In the genomic region with DNA sequence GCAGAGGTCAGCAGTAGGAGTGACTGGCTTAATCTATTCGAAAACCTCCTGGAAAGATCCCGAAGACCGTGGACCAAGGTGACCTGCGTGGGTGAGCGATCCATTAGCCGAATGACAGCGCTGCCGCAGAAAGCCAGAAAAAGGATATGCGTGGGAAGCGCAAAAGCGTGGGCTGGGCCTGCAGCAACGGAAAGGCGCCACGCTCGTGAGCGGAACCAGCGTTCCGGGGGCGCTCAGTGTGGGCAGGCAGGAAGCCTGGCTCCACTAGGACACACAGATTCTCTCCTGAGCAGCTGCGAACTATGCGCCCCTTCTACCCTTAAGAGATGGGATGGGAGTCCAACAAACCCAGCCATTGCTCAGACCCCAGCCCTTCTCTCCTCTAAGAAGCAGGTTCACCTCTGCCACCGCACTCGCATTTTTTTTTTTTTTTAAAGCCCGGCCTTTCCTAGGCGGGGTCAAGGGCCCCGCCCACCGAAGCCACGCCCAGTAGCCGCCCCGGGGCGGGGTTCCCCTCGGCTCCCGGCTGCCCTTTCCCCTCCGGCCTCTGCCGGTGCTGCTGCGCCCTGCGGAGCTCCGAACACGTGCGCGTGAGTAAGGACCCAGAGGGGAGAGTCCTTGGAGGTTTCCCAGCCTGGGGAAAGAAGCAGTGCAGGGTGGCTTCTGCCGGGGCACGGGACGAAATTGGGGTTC, we compare ENCODE assay signal across 8 cellular contexts. TPM values are rescaled to one million over a fixed set of nuclear protein-coding genes. Genes with fewer than 3 reads are reported as not detected.
DNase-seq lines count a peak whose midpoint lies in the region; ATAC-seq and TF ChIP-seq lines count a peak whose summit lies in the region.

No MANE protein-coding gene starts in this region.

- ATAC-seq in GM21528 (IDR thresholded peaks at IDR 0.05; ENCODE audit: low FRiP score, unreplicated experiment): peak; percentile 84

- H3K4me2 ChIP-seq in neural progenitor cell: peak overlapping the region; percentile 81

- CTCF ChIA-PET in RWPE1 (lab: Yijun Ruan, JAX): interaction anchor here (1.0 to 1.7 kb wide), 3 partner anchors 10 to 694 kb away, joined by 3 to 11 read pairs (median 3); no protein-coding TSS in a partner anchor

- H3K27me3 ChIP-seq in neural progenitor cell (no peaks in the 10 kb centered on the region), stomach smooth muscle (ENCODE audit: control insufficient read depth in 1 of 2, insufficient read depth in 2 of 2, low read length in 2 of 2) (no peaks in the 10 kb centered on the region)

- DNase-seq in Daoy (ENCODE audit: low read depth) (peak; percentile 93), HuH-7.5 (ENCODE audit: low spot score) (peak; percentile 78), RWPE1 (ENCODE audit: low spot score) (peak; percentile 99), fibroblast of villous mesenchyme (ENCODE audit: low read depth) (peak; percentile 90), neural progenitor cell (ENCODE audit: low spot score) (peak; percentile 95)
- peak; percentile 83 for DNase-seq in activated effector memory CD4-positive, alpha-beta T cell treated with Interleukin-2 at 50 U/mL for 16 hours

- H3K4me1 Mint-ChIP-seq in neural progenitor cell: peaks cover 26% of the 10 kb centered on the region

- peak overlapping the region; percentile 72 for H3K27ac ChIP-seq in RWPE1
- H3K27ac ChIP-seq in neural progenitor cell: no peak overlapping the region
- H3K27ac ChIP-seq in stomach smooth muscle (ENCODE audit: low read length): peak overlapping the region; percentile 79

- no peak overlapping the region for H3K9ac ChIP-seq in neural progenitor cell
- peak overlapping the region; percentile 79 to 87 for H3K9ac ChIP-seq in stomach smooth muscle (ENCODE audit: low read length in 2 of 2)

- H3K4me1 ChIP-seq in neural progenitor cell (peaks cover 33% of the 10 kb centered on the region), stomach smooth muscle (ENCODE audit: control insufficient read depth, insufficient read depth, low read length) (peaks cover 35% of the 10 kb centered on the region)

- peaks cover 6% of the 10 kb centered on the region for H3K27me3 Mint-ChIP-seq in neural progenitor cell (ENCODE audit: insufficient read depth, low read depth)

- H3K4me3 Mint-ChIP-seq in neural progenitor cell: peak overlapping the region; percentile 92

- peak overlapping the region; percentile 60 for H3K4me3 ChIP-seq in fibroblast of villous mesenchyme (ENCODE audit: low read depth, low read length)
- peak overlapping the region; percentile 55 for H3K4me3 ChIP-seq in neural progenitor cell
- peak overlapping the region; percentile 72 to 92 for H3K4me3 ChIP-seq in stomach smooth muscle (ENCODE audit: low read length in 2 of 2)

- no peak for TF ChIP-seq CTCF in RWPE1 (conservative IDR thresholded peaks at IDR 0.05; ENCODE audit: low read depth)
- TF ChIP-seq CTCF in fibroblast of villous mesenchyme (IDR thresholded peaks at IDR 0.05; ENCODE audit: insufficient read depth, low read depth, low read length): peak; percentile 12
- no peak for TF ChIP-seq CTCF in neural progenitor cell (IDR thresholded peaks at IDR 0.05)

- H3K36me3 Mint-ChIP-seq in neural progenitor cell: peaks cover 6% of the 10 kb centered on the region

- peaks cover 65% of the 10 kb centered on the region for H3F3A ChIP-seq in neural progenitor cell (ENCODE audit: low read depth)

- POLR2A ChIA-PET in RWPE1 (lab: Yijun Ruan, JAX; ENCODE audit: low non-redundant PET): interaction anchor here (0.5 to 0.7 kb wide), 3 partner anchors 20 to 745 kb away, joined by 3 to 4 read pairs (median 4); a partner anchor contains a TSS

- H2AFZ ChIP-seq in neural progenitor cell (replicated peaks): peak overlapping the region; percentile 67

- H3K9me3 Mint-ChIP-seq in neural progenitor cell: no peaks in the 10 kb centered on the region

- H3K9me3 ChIP-seq in neural progenitor cell (ENCODE audit: low read depth): no peaks in the 10 kb centered on the region
- H3K9me3 ChIP-seq in stomach smooth muscle (ENCODE audit: control insufficient read depth in 2 of 2, low read length in 2 of 2): no peaks in the 10 kb centered on the region

- peak overlapping the region; percentile 8 for H3K27ac Mint-ChIP-seq in neural progenitor cell

- peaks cover 36% of the 10 kb centered on the region for H4K20me1 ChIP-seq in neural progenitor cell (ENCODE audit: low read depth)

- peaks cover 46% of the 10 kb centered on the region for H3K79me2 ChIP-seq in neural progenitor cell (ENCODE audit: low read depth)

- no peaks in the 10 kb centered on the region for H3K36me3 ChIP-seq in neural progenitor cell
- H3K36me3 ChIP-seq in stomach smooth muscle (ENCODE audit: control insufficient read depth in 2 of 2, insufficient read depth in 2 of 2, low read length in 2 of 2): peaks cover 0 to 5% of the 10 kb centered on the region in 2 donors

RNA-seq across cellular contexts. Expression of a gene that starts 19.8 kb away (rescaled TPM):
- 333 and 391 TPM in 2 replicates for total RNA-seq in Daoy (2014; rRNA removed; shearing (Covaris generic))
- total RNA-seq in fibroblast of villous mesenchyme: 190 and 239 TPM in 2 replicates
- 680 and 1,185 TPM in 2 replicates for total RNA-seq in neural progenitor cell (ENCODE audit: low replicate concordance)
